23 cellular contexts compared by ENCODE assay signal in the genomic region with DNA sequence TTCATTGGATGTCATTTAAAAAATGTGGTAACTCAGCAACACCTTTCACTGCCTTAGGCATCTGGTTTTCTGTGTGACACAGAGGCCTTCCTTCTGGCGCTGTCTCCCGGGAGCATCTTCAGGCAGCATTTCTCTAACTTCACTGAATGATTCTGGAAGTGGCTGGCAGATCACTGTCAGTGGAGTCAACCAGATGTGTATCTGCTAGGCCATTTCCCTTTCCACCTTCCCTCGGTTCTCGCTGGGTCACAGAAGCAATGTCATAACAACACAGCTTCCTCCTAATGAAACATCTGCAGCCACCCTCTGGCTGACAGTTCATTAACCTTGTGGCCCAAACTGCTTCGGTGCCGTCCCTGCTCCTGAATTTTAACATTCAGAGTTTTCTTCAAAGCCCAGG.
"Had no signal": no experiment of that assay in that cellular context is flagged by ENCODE, and none has a peak within 500 bp of the region (broad histone marks: within the 10 kb centered on the region; RNA-seq: fewer than 3 reads in every experiment).

No MANE protein-coding gene starts in this region.

- ATAC-seq: activated naive CD4-positive, alpha-beta T cell treated with anti-CD3 and anti-CD28 coated beads, Interleukin-2, amount 50 U/mL, for 72 hours; activated T-helper 17 cell treated with anti-CD3 and anti-CD28 coated beads, Interleukin-2, amount 50 U/mL, for 72 hours; left lobe of liver; lower lobe of right lung; sciatic nerve; stimulated activated memory B cell treated with anti-CD40 and anti-IgM and Interleukin-4, amounts not matched to agents 10 μg/mL and 1 μg/mL and 100 μg/mL, for 72 hours; WTC11 had no signal

- H3K9me3 ChIP-seq: lower lobe of right lung, stomach, transverse colon, uterus had no signal

- H3K27me3 ChIP-seq: stomach, transverse colon, uterus had no signal

- H3K4me3 ChIP-seq: lower lobe of right lung, stomach, transverse colon, uterus had no signal

- H3K36me3 ChIP-seq: lower lobe of right lung, stomach, transverse colon, uterus had no signal

- H3K4me1 ChIP-seq: lower lobe of right lung, transverse colon, uterus had no signal

- H3K27ac ChIP-seq: lower lobe of right lung, stomach, transverse colon, uterus had no signal

- DNase-seq: activated CD8-positive, alpha-beta memory T cell treated with anti-CD3 and anti-CD28 coated beads for 24 hours; activated CD8-positive, alpha-beta memory T cell treated with anti-CD3 and anti-CD28 coated beads, Interleukin-2, amount 50 U/mL, for 4 hours; activated T-cell treated with anti-CD3 and anti-CD28 coated beads, Interleukin-2, amount 50 U/mL, for 24 hours; aorta; caudate nucleus; dermis blood vessel endothelial cell; effector CD8-positive, alpha-beta T cell; erythroblast; foreskin melanocyte; kidney; lower lobe of right lung; naive B cell; small intestine; stimulated activated CD4-positive, alpha-beta T cell treated with anti-CD3 and anti-CD28 coated beads, Interleukin-15, amount 100 ng/mL, for 24 hours; stomach; transverse colon; uterus had no signal
